Comparison of ENCODE assay signal across 8 cellular contexts in the genomic region with DNA sequence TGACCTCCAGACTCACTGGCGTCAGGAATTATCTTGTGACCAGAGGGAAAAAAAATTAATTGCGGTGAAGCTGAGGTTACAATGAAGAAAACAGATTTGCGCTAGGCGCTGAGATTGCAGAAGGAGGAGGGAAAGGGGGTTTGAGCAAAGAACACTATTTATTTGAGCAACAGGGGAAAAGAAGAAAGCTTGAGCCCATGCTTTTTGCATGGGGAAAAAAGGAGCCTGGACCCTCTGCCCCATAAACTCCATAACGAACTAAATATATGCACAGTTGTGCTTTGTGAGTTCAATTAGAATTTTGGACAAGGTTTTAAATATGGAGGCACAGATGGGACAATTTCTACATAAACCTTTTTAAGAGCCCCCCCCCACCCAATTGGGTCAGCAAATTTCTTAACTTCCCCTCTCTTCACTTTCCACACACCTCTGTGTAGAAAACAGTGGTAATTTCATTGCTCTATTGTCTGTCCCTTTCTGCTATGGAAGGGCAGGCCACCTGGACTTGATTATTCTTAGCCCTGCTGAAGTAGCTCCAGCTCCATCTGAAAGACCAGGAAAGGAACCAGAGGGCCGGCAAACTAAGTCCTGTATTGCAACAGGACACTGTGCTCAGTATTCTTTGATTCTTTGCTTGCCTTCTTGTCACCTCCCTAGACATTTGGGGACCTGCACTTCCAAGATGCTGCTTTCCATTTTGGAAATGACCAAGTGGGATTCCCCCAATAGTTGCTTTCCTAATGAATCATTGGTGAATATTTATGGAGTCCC. TPM values are rescaled to one million over a fixed set of nuclear protein-coding genes. Genes with fewer than 3 reads are reported as not detected.
DNase-seq lines count a peak whose midpoint lies in the region; ATAC-seq and TF ChIP-seq lines count a peak whose summit lies in the region.

No MANE protein-coding gene starts in this region.

- ATAC-seq in HG03565 (IDR thresholded peaks at IDR 0.05; ENCODE audit: unreplicated experiment) (no peak), HG02973 (IDR thresholded peaks at IDR 0.05; ENCODE audit: unreplicated experiment) (no peak)

- H2BK12ac ChIP-seq in mesenchymal stem cell (ENCODE audit: low read length in 2 of 2): peak overlapping the region; percentile 61 to 95

- no peak for TF ChIP-seq CTCF in AG09309 (IDR thresholded peaks at IDR 0.05; ENCODE audit: control insufficient read depth, insufficient read depth, low read depth, low read length, missing control alignments)
- no peak for TF ChIP-seq CTCF in HFF-Myc (IDR thresholded peaks at IDR 0.05; ENCODE audit: low read depth, low read length, missing control alignments)
- no peak for TF ChIP-seq CTCF in astrocyte of the spinal cord (IDR thresholded peaks at IDR 0.05; ENCODE audit: low read depth, low read length)

- H3K9ac ChIP-seq in mesenchymal stem cell (ENCODE audit: low read length): peak overlapping the region; percentile 97

- H4K91ac ChIP-seq in mesenchymal stem cell (ENCODE audit: low read length): peak overlapping the region; percentile 20

- H2AFZ ChIP-seq in mesenchymal stem cell (ENCODE audit: low read depth, low read length): no peak overlapping the region

- DNase-seq in AG09309 (ENCODE audit: low read depth): no peak
- DNase-seq in HFF-Myc (ENCODE audit: extremely low read depth, low read depth): no peak
- no peak for DNase-seq in astrocyte of the spinal cord (ENCODE audit: low read depth, low spot score)
- DNase-seq in mesenchymal stem cell: peak; percentile 62
- no peak for DNase-seq in hypothalamus (lab: John Stamatoyannopoulos, UW)
- DNase-seq in activated CD4-positive, alpha-beta T cell treated with anti-CD3 and anti-CD28 coated beads, Interleukin-2, amount 50 U/mL, for 1 hour: no peak

- peak overlapping the region; percentile 1 to 97 for H3K4ac ChIP-seq in mesenchymal stem cell (ENCODE audit: low read depth in 1 of 2, low read length in 2 of 2)

- peaks cover 26% of the 10 kb centered on the region for H3K4me1 ChIP-seq in mesenchymal stem cell (ENCODE audit: control insufficient read depth, insufficient read depth, low read depth, low read length)

- peak overlapping the region; percentile 80 to 87 for H3K18ac ChIP-seq in mesenchymal stem cell (ENCODE audit: low read depth in 1 of 2, low read length in 2 of 2)

- no peaks in the 10 kb centered on the region for H3K36me3 ChIP-seq in mesenchymal stem cell (ENCODE audit: control insufficient read depth in 1 of 2, insufficient read depth in 2 of 2, low read depth in 1 of 2, low read length in 2 of 2)

- H2BK120ac ChIP-seq in mesenchymal stem cell (ENCODE audit: low read depth, low read length): peak overlapping the region; percentile 98

- peak overlapping the region; percentile 80 for H3K27ac ChIP-seq in mesenchymal stem cell (ENCODE audit: low read length, poor library complexity, severe bottlenecking)

- H3K4me2 ChIP-seq in mesenchymal stem cell (ENCODE audit: low read length, poor library complexity, severe bottlenecking): peak overlapping the region; percentile 80

- peaks cover 3% of the 10 kb centered on the region for H3K79me1 ChIP-seq in mesenchymal stem cell (replicated peaks; ENCODE audit: low read length, poor library complexity, severe bottlenecking)

- H3K27me3 ChIP-seq in mesenchymal stem cell (ENCODE audit: control insufficient read depth in 1 of 2, insufficient read depth in 1 of 2, low read length in 2 of 2): peaks cover 0 to 16% of the 10 kb centered on the region in 2 experiments

- in situ Hi-C loops in astrocyte of the spinal cord (cut with HindIII; ENCODE audit: low sequenced_read_pairs): no loop called here

- peak overlapping the region; percentile 22 for H2BK5ac ChIP-seq in mesenchymal stem cell (ENCODE audit: low read depth, low read length, poor library complexity, severe bottlenecking)

- WGBS in mesenchymal stem cell: 4% methylated on average over 5 of the region's 6 CpGs

- H2BK15ac ChIP-seq in mesenchymal stem cell (ENCODE audit: low read depth, poor library complexity, severe bottlenecking): peak overlapping the region; percentile 4

- no peak overlapping the region for H3K23ac ChIP-seq in mesenchymal stem cell (ENCODE audit: low read length in 2 of 2)

- no peaks in the 10 kb centered on the region for H3K9me3 ChIP-seq in mesenchymal stem cell (ENCODE audit: control insufficient read depth, low read length)

- H3K4me3 ChIP-seq in AG09309 (ENCODE audit: control insufficient read depth, low read depth, low read length) (peak overlapping the region; percentile 30), HFF-Myc (replicated peaks; ENCODE audit: low read depth, low read length) (peak overlapping the region; percentile 60), astrocyte of the spinal cord (ENCODE audit: low read depth, low read length) (peak overlapping the region; percentile 100), mesenchymal stem cell (ENCODE audit: insufficient read depth in 1 of 2, low read depth in 1 of 2, low read length in 2 of 2) (peak overlapping the region in 1 of 2 experiments; percentile 86)

- H3K14ac ChIP-seq in mesenchymal stem cell (ENCODE audit: low read length in 2 of 2): peak overlapping the region in 1 of 2 experiments; percentile 53

- H4K8ac ChIP-seq in mesenchymal stem cell (ENCODE audit: low read length): peak overlapping the region; percentile 42

- peak overlapping the region; percentile 8 for H2AK5ac ChIP-seq in mesenchymal stem cell (ENCODE audit: low read length, severe bottlenecking)

RNA-seq across cellular contexts. Expression of a gene that starts 0.9 kb away (rescaled TPM):
- polyA plus RNA-seq in mesenchymal stem cell (2013, experiment 1 of 2): 497 TPM
- 504 TPM for polyA plus RNA-seq in mesenchymal stem cell (2013, experiment 2 of 2)

RNA-seq across cellular contexts. Expression of a gene that starts 29.1 kb away (rescaled TPM):
- 0.59 TPM for polyA plus RNA-seq in mesenchymal stem cell (2013, experiment 1 of 2)
- 0.44 TPM for polyA plus RNA-seq in mesenchymal stem cell (2013, experiment 2 of 2)
